In the genomic region with DNA sequence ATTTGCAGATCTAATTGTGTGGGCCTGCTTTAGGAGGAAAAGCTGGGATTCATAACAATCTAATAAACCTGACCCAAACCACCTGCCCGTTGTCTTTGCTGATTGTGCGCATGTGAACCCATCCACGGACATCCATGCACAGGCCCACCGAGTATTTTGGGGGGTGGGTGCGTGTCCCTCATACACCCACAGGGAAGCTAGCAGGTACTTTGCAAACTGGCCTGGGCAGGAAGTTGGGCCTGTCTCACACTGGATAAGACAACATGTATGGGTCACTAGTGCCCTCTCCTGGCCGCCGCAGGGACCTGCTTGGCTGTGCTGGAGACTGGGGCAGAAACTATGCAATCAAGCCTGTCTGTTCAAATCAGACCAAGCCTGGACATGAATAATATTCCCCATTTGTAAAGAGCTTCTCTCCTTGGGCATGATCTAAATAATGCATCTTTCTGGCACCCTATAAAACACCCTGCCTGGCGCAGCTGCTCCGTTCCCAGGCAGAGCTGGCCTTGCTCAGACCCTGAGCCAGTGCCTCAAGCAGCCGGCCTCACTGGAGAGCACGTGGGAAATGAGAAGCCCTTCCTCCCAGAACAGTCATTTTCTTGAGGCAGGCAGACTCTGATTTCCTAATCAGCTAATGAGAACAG, we compare ENCODE assay signal across 8 cellular contexts. TPM values are rescaled to one million over a fixed set of nuclear protein-coding genes. Genes with fewer than 3 reads are reported as not detected.
DNase-seq lines count a peak whose midpoint lies in the region; ATAC-seq and TF ChIP-seq lines count a peak whose summit lies in the region.

No MANE protein-coding gene starts in this region.

- no peaks in the 10 kb centered on the region for H3K9me2 ChIP-seq in Loucy (replicated peaks; ENCODE audit: low read depth, low read length)

- H4K20me1 ChIP-seq in H9 (ENCODE audit: control insufficient read depth, insufficient read depth, insufficient read length) = no peaks in the 10 kb centered on the region
- H4K20me1 ChIP-seq in Loucy (ENCODE audit: insufficient read depth, low read length, poor library complexity, severe bottlenecking) = no peaks in the 10 kb centered on the region

- peak; percentile 86 for ATAC-seq in Right ventricle myocardium inferior

- H2BK120ac ChIP-seq in H9 (ENCODE audit: low read depth, low read length, poor library complexity, severe bottlenecking) = no peak overlapping the region

- H2BK12ac ChIP-seq in H9 (ENCODE audit: insufficient read length, low read depth, low read length) = no peak overlapping the region

- H3K9ac ChIP-seq in H9 (ENCODE audit: extremely low read depth, insufficient read length, low read length) (no peak overlapping the region), Loucy (ENCODE audit: low read depth, low read length, poor library complexity, severe bottlenecking) (no peak overlapping the region)

- H3K56ac ChIP-seq in H9 (ENCODE audit: insufficient read length, low read depth, low read length) = no peak overlapping the region

- intact Hi-C loops in Right ventricle myocardium inferior (cut with DNase I) = loop anchor here (1.0 kb wide), 1 partner anchor 243 kb away; no protein-coding TSS in a partner anchor

- TF ChIP-seq CTCF in GM10248 (IDR thresholded peaks at IDR 0.05; ENCODE audit: control extremely low read depth, extremely low read depth, low read depth, missing control alignments) (peak; percentile 94), H9 (conservative IDR thresholded peaks at IDR 0.05) (peak; percentile 96), Loucy (conservative IDR thresholded peaks at IDR 0.05; ENCODE audit: low read length) (peak; percentile 97), progenitor cell of endocrine pancreas (IDR thresholded peaks at IDR 0.05; ENCODE audit: unreplicated experiment) (peak; percentile 97), type B pancreatic cell (conservative IDR thresholded peaks at IDR 0.05) (peak; percentile 97)

- no peak overlapping the region for H2AK5ac ChIP-seq in H9 (ENCODE audit: insufficient read length, low read length)

- WGBS in H9 (ENCODE audit: extremely low coverage, insufficient read length, low lambda C conversion rate) = no CpG with 5 or more reads among the region's 11 CpGs

- no peak overlapping the region for H4K91ac ChIP-seq in H9 (ENCODE audit: insufficient read length, low read depth, low read length)

- H3K79me2 ChIP-seq in H9 (ENCODE audit: insufficient read depth, low read length) (no peaks in the 10 kb centered on the region), Loucy (ENCODE audit: insufficient read depth, low read length) (no peaks in the 10 kb centered on the region)

- H3K9me3 Mint-ChIP-seq in H9 = no peaks in the 10 kb centered on the region
- no peaks in the 10 kb centered on the region for H3K9me3 Mint-ChIP-seq in progenitor cell of endocrine pancreas (ENCODE audit: low read depth)
- H3K9me3 Mint-ChIP-seq in type B pancreatic cell = no peaks in the 10 kb centered on the region

- H2BK5ac ChIP-seq in H9 (ENCODE audit: insufficient read length, low read length) = no peak overlapping the region

- H3K18ac ChIP-seq in H9 (ENCODE audit: insufficient read length, low read depth, low read length) = no peak overlapping the region

- no peak overlapping the region for H2BK15ac ChIP-seq in H9 (ENCODE audit: low read depth, low read length)

- H3K23me2 ChIP-seq in H9 (ENCODE audit: insufficient read length, low read depth, low read length, poor library complexity, severe bottlenecking) = no peaks in the 10 kb centered on the region

- DNase-seq in GM10248 (ENCODE audit: extremely low spot score) (peak; percentile 89), H9 (peak; percentile 86), SKM-1 (lab: John Stamatoyannopoulos, UW; ENCODE audit: unreplicated experiment) (peak; percentile 48), Right ventricle myocardium inferior (ENCODE audit: missing footprints) (peak; percentile 94), progenitor cell of endocrine pancreas (ENCODE audit: low spot score, unreplicated experiment) (peak; percentile 86), type B pancreatic cell (ENCODE audit: extremely low spot score, unreplicated experiment) (peak; percentile 90)
- peak; percentile 85 for DNase-seq in activated naive CD4-positive, alpha-beta T cell treated with anti-CD3 and anti-CD28 coated beads, Interleukin-2, amount 50 U/mL, for 16 hours

- H2BK20ac ChIP-seq in H9 (ENCODE audit: low read depth, low read length, poor library complexity, severe bottlenecking) = no peak overlapping the region

- H3K4ac ChIP-seq in H9 (ENCODE audit: low read depth, low read length) = no peak overlapping the region

- no peak overlapping the region for H3K27ac ChIP-seq in H9 (ENCODE audit: insufficient read length, low read depth, low read length)

- H3K27me3 Mint-ChIP-seq in H9 (ENCODE audit: low read depth) = no peaks in the 10 kb centered on the region
- H3K27me3 Mint-ChIP-seq in progenitor cell of endocrine pancreas = peaks cover 4% of the 10 kb centered on the region
- H3K27me3 Mint-ChIP-seq in type B pancreatic cell = no peaks in the 10 kb centered on the region

- no peaks in the 10 kb centered on the region for H3K36me3 ChIP-seq in Loucy (ENCODE audit: insufficient read depth, low read length)

- H3T11ph ChIP-seq in H9 (ENCODE audit: low read length) = no peak overlapping the region

- no peak overlapping the region for H3K14ac ChIP-seq in H9 (ENCODE audit: insufficient read depth, low read length)

- H3K36me3 Mint-ChIP-seq in H9 (ENCODE audit: insufficient read depth in 1 of 3, low read depth in 3 of 3) (peaks cover 0 to 6% (median 1%) of the 10 kb centered on the region in 3 experiments; a peak in 1 of 7 replicates), progenitor cell of endocrine pancreas (ENCODE audit: insufficient read depth) (no peaks in the 10 kb centered on the region), type B pancreatic cell (no peaks in the 10 kb centered on the region)

- H3K4me1 ChIP-seq in H9 (ENCODE audit: insufficient read depth, low read length) (no peaks in the 10 kb centered on the region), Loucy (ENCODE audit: insufficient read depth, low read length, poor library complexity, severe bottlenecking) (peaks cover 4% of the 10 kb centered on the region)

- H3K23ac ChIP-seq in H9 (ENCODE audit: insufficient read length, low read depth, low read length) = no peak overlapping the region

- CTCF ChIA-PET in GM10248 (lab: Yijun Ruan, JAX) = interaction anchor here (0.5 to 6.6 kb wide), 48 partner anchors 9 to 488 kb away, joined by 3 to 97 read pairs (median 4); a partner anchor contains a TSS

- POLR2A ChIA-PET in GM10248 (lab: Yijun Ruan, JAX) = no interaction called here

- H3K4me3 ChIP-seq in Loucy (ENCODE audit: low read length, poor library complexity, severe bottlenecking) = no peak overlapping the region

- H2AFZ ChIP-seq in H9 (ENCODE audit: low read length) (no peak overlapping the region), Loucy (ENCODE audit: low read length) (peak overlapping the region; percentile 62)

- no peaks in the 10 kb centered on the region for H3F3A ChIP-seq in Loucy (ENCODE audit: low read depth)

- peaks cover 5 to 6% of the 10 kb centered on the region in 2 experiments; a peak in 3 of 4 replicates for H3K4me1 Mint-ChIP-seq in H9
- H3K4me1 Mint-ChIP-seq in progenitor cell of endocrine pancreas (ENCODE audit: low read depth) = peaks cover 7% of the 10 kb centered on the region
- peaks cover 26% of the 10 kb centered on the region for H3K4me1 Mint-ChIP-seq in type B pancreatic cell (ENCODE audit: unreplicated experiment)

- H3K27ac Mint-ChIP-seq in H9 = peak overlapping the region in 2 of 3 experiments; percentile 62 to 93; a peak in 4 of 7 replicates
- H3K27ac Mint-ChIP-seq in progenitor cell of endocrine pancreas = peak overlapping the region; percentile 89
- H3K27ac Mint-ChIP-seq in type B pancreatic cell = peak overlapping the region; percentile 73

- H3K4me3 Mint-ChIP-seq in H9 (peak overlapping the region in 1 of 2 experiments; percentile 40; a peak in 1 of 5 replicates), progenitor cell of endocrine pancreas (ENCODE audit: low read depth) (no peak overlapping the region), type B pancreatic cell (no peak overlapping the region)

- no peaks in the 10 kb centered on the region for H3K27me3 ChIP-seq in H9 (ENCODE audit: insufficient read depth, low read length)
- H3K27me3 ChIP-seq in Loucy (ENCODE audit: insufficient read depth, low read length, poor library complexity, severe bottlenecking) = no peaks in the 10 kb centered on the region

- H3K9me3 ChIP-seq in H9 (ENCODE audit: control insufficient read depth, low read depth, low read length) (no peaks in the 10 kb centered on the region), Loucy (ENCODE audit: insufficient read depth, low read depth, low read length) (no peaks in the 10 kb centered on the region)

- H3K4me2 ChIP-seq in H9 (ENCODE audit: insufficient read depth, insufficient read length, low read length) = no peak overlapping the region
- no peak overlapping the region for H3K4me2 ChIP-seq in Loucy (ENCODE audit: low read depth, low read length, poor library complexity, severe bottlenecking)

- H4K5ac ChIP-seq in H9 (ENCODE audit: insufficient read length, low read depth, low read length) = no peak overlapping the region

- no peaks in the 10 kb centered on the region for H3K79me1 ChIP-seq in H9 (ENCODE audit: insufficient read depth, low read depth, low read length, poor library complexity, severe bottlenecking)

- no peak overlapping the region for H4K8ac ChIP-seq in H9 (replicated peaks; ENCODE audit: insufficient read length, low read depth, low read length)

RNA-seq across cellular contexts. Expression of a gene that starts 15.8 kb away (rescaled TPM):
- total RNA-seq in H9 (2021) (8.0 and 9.3 TPM in 2 replicates), Right ventricle myocardium inferior (101 TPM), progenitor cell of endocrine pancreas (2.3 and 2.4 TPM in 2 replicates), type B pancreatic cell (ENCODE audit: low replicate concordance) (4.0 and 6.1 TPM in 2 replicates)
